ENCODE assay signal across 20 cellular contexts in the genomic region with DNA sequence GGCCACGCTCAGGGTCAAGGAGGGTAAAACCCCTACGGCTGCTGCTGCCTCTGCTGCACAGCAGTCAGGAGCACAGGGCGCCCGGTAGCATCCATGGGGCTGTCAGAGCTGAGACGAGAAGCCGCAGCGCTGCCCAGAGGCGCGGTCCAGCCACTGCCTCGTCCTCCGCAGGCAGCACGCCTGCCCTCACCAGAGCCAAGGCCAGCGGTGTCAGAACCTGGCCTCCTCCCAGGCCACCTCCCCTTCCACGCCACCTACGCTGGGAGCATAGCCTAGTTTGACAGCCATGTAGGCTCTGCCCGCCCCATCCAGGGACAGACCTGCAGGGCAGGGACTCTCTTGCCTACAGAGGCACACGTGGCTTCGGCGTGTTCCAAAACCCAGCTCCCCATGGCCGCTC. TPM values are rescaled to one million over a fixed set of nuclear protein-coding genes. Genes with fewer than 3 reads are reported as not detected.
DNase-seq lines count a peak whose midpoint lies in the region; ATAC-seq and TF ChIP-seq lines count a peak whose summit lies in the region.
"Had no signal": no experiment of that assay in that cellular context is flagged by ENCODE, and none has a peak within 500 bp of the region (broad histone marks: within the 10 kb centered on the region; RNA-seq: fewer than 3 reads in every experiment).

No MANE protein-coding gene starts in this region.

- H3K27me3 ChIP-seq in H9 (ENCODE audit: insufficient read depth, low read length) (no peaks in the 10 kb centered on the region), adrenal gland (no peaks in the 10 kb centered on the region), Karpas-422 (ENCODE audit: low read length) (no peaks in the 10 kb centered on the region)
- H3K27me3 ChIP-seq: BLaER1 treated with 17β-estradiol and CSF1 and Interleukin-3, amounts not matched to agents 10 nM and 100 nM had no signal

- H3K79me2 ChIP-seq in H9 (ENCODE audit: insufficient read depth, low read length) (no peaks in the 10 kb centered on the region), Karpas-422 (ENCODE audit: low read length) (no peaks in the 10 kb centered on the region)

- H3K27ac Mint-ChIP-seq in H9: peak overlapping the region in 2 of 3 experiments; percentile 40 to 90; a peak in 1 of 7 replicates
- H3K27ac Mint-ChIP-seq in stimulated activated naive B cell treated with anti-CD40 and anti-IgM and Interleukin-4, amounts not matched to agents 10 μg/mL and 1 μg/mL and 100 μg/mL, for 72 hours: peak overlapping the region; percentile 31
- H3K27ac Mint-ChIP-seq: CD4-positive, alpha-beta T cell had no signal

- no peak overlapping the region for H3K4me3 Mint-ChIP-seq in H9
- no peak overlapping the region for H3K4me3 Mint-ChIP-seq in stimulated activated naive B cell treated with anti-CD40 and anti-IgM and Interleukin-4, amounts not matched to agents 10 μg/mL and 1 μg/mL and 100 μg/mL, for 72 hours
- H3K4me3 Mint-ChIP-seq: CD4-positive, alpha-beta T cell had no signal

- H2AK5ac ChIP-seq in H9 (ENCODE audit: insufficient read length, low read length): no peak overlapping the region

- peaks cover 0 to 68% of the 10 kb centered on the region in 2 donors for H3K36me3 ChIP-seq in adrenal gland (replicated peaks in 1 of 2)
- H3K36me3 ChIP-seq in Karpas-422 (ENCODE audit: insufficient read depth, low read length): no peaks in the 10 kb centered on the region; the same call in none of the 2 replicates

- no peaks in the 10 kb centered on the region for H3K23me2 ChIP-seq in H9 (ENCODE audit: insufficient read length, low read depth, low read length, poor library complexity, severe bottlenecking)

- H3K23ac ChIP-seq in H9 (ENCODE audit: insufficient read length, low read depth, low read length): no peak overlapping the region

- H4K20me1 ChIP-seq in H9 (ENCODE audit: control insufficient read depth, insufficient read depth, insufficient read length) (peaks cover 3% of the 10 kb centered on the region), Karpas-422 (ENCODE audit: insufficient read depth, low read depth, low read length) (no peaks in the 10 kb centered on the region)

- H2BK15ac ChIP-seq in H9 (ENCODE audit: low read depth, low read length): no peak overlapping the region

- H3K27me3 Mint-ChIP-seq in H9 (ENCODE audit: low read depth): no peaks in the 10 kb centered on the region
- no peaks in the 10 kb centered on the region for H3K27me3 Mint-ChIP-seq in stimulated activated naive B cell treated with anti-CD40 and anti-IgM and Interleukin-4, amounts not matched to agents 10 μg/mL and 1 μg/mL and 100 μg/mL, for 72 hours
- H3K27me3 Mint-ChIP-seq: CD4-positive, alpha-beta T cell had no signal

- TF ChIP-seq CTCF in H9 (conservative IDR thresholded peaks at IDR 0.05) (no peak), adrenal gland (IDR thresholded peaks at IDR 0.05) (no peak)

- no peaks in the 10 kb centered on the region for H3K9me3 ChIP-seq in H9 (ENCODE audit: control insufficient read depth, low read depth, low read length)
- no peaks in the 10 kb centered on the region for H3K9me3 ChIP-seq in adrenal gland (replicated peaks in 1 of 3)
- H3K9me3 ChIP-seq in Karpas-422 (ENCODE audit: low read length): no peaks in the 10 kb centered on the region
- H3K9me3 ChIP-seq: BLaER1 treated with 17β-estradiol and CSF1 and Interleukin-3, amounts not matched to agents 10 nM and 100 nM; HAP-1 had no signal

- no CpG with 5 or more reads among the region's 20 CpGs for WGBS in H9 (ENCODE audit: extremely low coverage, insufficient read length, low lambda C conversion rate)
- 57 to 63% (median 60%) methylated on average over 9 to 20 of the region's 20 CpGs; no CpG with 5 or more reads in 1 of the 4 donors for WGBS in adrenal gland, 4 donors

- no peak overlapping the region for H4K8ac ChIP-seq in H9 (replicated peaks; ENCODE audit: insufficient read length, low read depth, low read length)

- no peak overlapping the region for H4K91ac ChIP-seq in H9 (ENCODE audit: insufficient read length, low read depth, low read length)

- H3K18ac ChIP-seq in H9 (ENCODE audit: insufficient read length, low read depth, low read length): no peak overlapping the region

- no peaks in the 10 kb centered on the region for H3K4me1 ChIP-seq in H9 (ENCODE audit: insufficient read depth, low read length)
- H3K4me1 ChIP-seq in adrenal gland (replicated peaks in 1 of 2): no peaks in the 10 kb centered on the region
- no peaks in the 10 kb centered on the region for H3K4me1 ChIP-seq in Karpas-422 (ENCODE audit: low read length)
- H3K4me1 ChIP-seq: BLaER1 treated with 17β-estradiol and CSF1 and Interleukin-3, amounts not matched to agents 10 nM and 100 nM; HAP-1 had no signal

- H4K5ac ChIP-seq in H9 (ENCODE audit: insufficient read length, low read depth, low read length): no peak overlapping the region

- no peak overlapping the region for H3K4ac ChIP-seq in H9 (ENCODE audit: low read depth, low read length)

- ATAC-seq in left lobe of liver: peak; percentile 42
- no peak for ATAC-seq in stimulated activated naive B cell treated with anti-CD40 and anti-IgM and Interleukin-4, amounts not matched to agents 10 μg/mL and 1 μg/mL and 100 μg/mL, for 72 hours (replicated peaks)

- H2BK20ac ChIP-seq in H9 (ENCODE audit: low read depth, low read length, poor library complexity, severe bottlenecking): no peak overlapping the region

- H3K56ac ChIP-seq in H9 (ENCODE audit: insufficient read length, low read depth, low read length): no peak overlapping the region

- H2AFZ ChIP-seq in H9 (ENCODE audit: low read length) (no peak overlapping the region), Karpas-422 (ENCODE audit: low read length) (no peak overlapping the region)

- no peak overlapping the region for H3K9ac ChIP-seq in H9 (ENCODE audit: extremely low read depth, insufficient read length, low read length)
- H3K9ac ChIP-seq in Karpas-422 (ENCODE audit: low read length): no peak overlapping the region
- H3K9ac ChIP-seq: BLaER1 treated with 17β-estradiol and CSF1 and Interleukin-3, amounts not matched to agents 10 nM and 100 nM had no signal

- H3K79me1 ChIP-seq in H9 (ENCODE audit: insufficient read depth, low read depth, low read length, poor library complexity, severe bottlenecking): no peaks in the 10 kb centered on the region

- H3K27ac ChIP-seq in H9 (ENCODE audit: insufficient read length, low read depth, low read length) (no peak overlapping the region), adrenal gland (no peak overlapping the region), Karpas-422 (ENCODE audit: low read length) (no peak overlapping the region)
- H3K27ac ChIP-seq: BLaER1 treated with 17β-estradiol and CSF1 and Interleukin-3, amounts not matched to agents 10 nM and 100 nM; HL-60; SK-N-MC had no signal

- H3T11ph ChIP-seq in H9 (ENCODE audit: low read length): no peak overlapping the region

- H3K36me3 Mint-ChIP-seq in H9 (ENCODE audit: insufficient read depth in 1 of 3, low read depth in 3 of 3): peaks cover 21 to 73% (median 71%) of the 10 kb centered on the region in 3 experiments; a peak in 6 of 7 replicates
- H3K36me3 Mint-ChIP-seq in stimulated activated naive B cell treated with anti-CD40 and anti-IgM and Interleukin-4, amounts not matched to agents 10 μg/mL and 1 μg/mL and 100 μg/mL, for 72 hours: peaks cover 47 to 64% of the 10 kb centered on the region in 2 donors

- H3K4me3 ChIP-seq in adrenal gland: no peak overlapping the region
- no peak overlapping the region for H3K4me3 ChIP-seq in Karpas-422 (ENCODE audit: low read length)
- H3K4me3 ChIP-seq: BLaER1 treated with 17β-estradiol and CSF1 and Interleukin-3, amounts not matched to agents 10 nM and 100 nM; HAP-1; SK-N-MC had no signal

- no peak overlapping the region for H2BK5ac ChIP-seq in H9 (ENCODE audit: insufficient read length, low read length)

- DNase-seq in H9 (no peak), adrenal gland (peak; percentile 86 to 96 (median 92)), left lobe of liver (ENCODE audit: low spot score) (no peak), germinal center (ENCODE audit: low spot score) (no peak), NCI-H1092 (lab: John Stamatoyannopoulos, UW) (no peak), Karpas-422 (no peak)
- no peak for DNase-seq in stimulated activated naive B cell treated with anti-CD40 and anti-IgM and Interleukin-4, amounts not matched to agents 10 μg/mL and 1 μg/mL and 100 μg/mL, for 72 hours
- DNase-seq: CD4-positive, alpha-beta T cell; Kasumi-1; NCI-H1105; NCI-H1436 treated with DMSO at 0.1 percent for 48 hours; NCI-H1930; NCI-H446; NCI-H524 treated with DMSO at 0.1 percent for 48 hours; NCI-H774; SIG-M5 had no signal

- H3K4me2 ChIP-seq in H9 (ENCODE audit: insufficient read depth, insufficient read length, low read length) (no peak overlapping the region), Karpas-422 (ENCODE audit: low read depth, low read length, poor library complexity, severe bottlenecking) (no peak overlapping the region)
- H3K4me2 ChIP-seq: BLaER1 treated with 17β-estradiol and CSF1 and Interleukin-3, amounts not matched to agents 10 nM and 100 nM had no signal

- TF ChIP-seq POLR2A in adrenal gland (IDR thresholded peaks at IDR 0.05): no peak

- no peaks in the 10 kb centered on the region for H3K9me2 ChIP-seq in Karpas-422 (replicated peaks; ENCODE audit: insufficient read depth, low read length)

- H2BK120ac ChIP-seq in H9 (ENCODE audit: low read depth, low read length, poor library complexity, severe bottlenecking): no peak overlapping the region

- intact Hi-C loops in adrenal gland (cut with DNase I): no loop called here

- no peaks in the 10 kb centered on the region for H3K9me3 Mint-ChIP-seq in H9
- no peaks in the 10 kb centered on the region for H3K9me3 Mint-ChIP-seq in stimulated activated naive B cell treated with anti-CD40 and anti-IgM and Interleukin-4, amounts not matched to agents 10 μg/mL and 1 μg/mL and 100 μg/mL, for 72 hours
- H3K9me3 Mint-ChIP-seq: CD4-positive, alpha-beta T cell had no signal

- no peak overlapping the region for H2BK12ac ChIP-seq in H9 (ENCODE audit: insufficient read length, low read depth, low read length)

- H3K4me1 Mint-ChIP-seq in H9: no peaks in the 10 kb centered on the region
- H3K4me1 Mint-ChIP-seq in stimulated activated naive B cell treated with anti-CD40 and anti-IgM and Interleukin-4, amounts not matched to agents 10 μg/mL and 1 μg/mL and 100 μg/mL, for 72 hours: no peaks in the 10 kb centered on the region

- no peak overlapping the region for H3K14ac ChIP-seq in H9 (ENCODE audit: insufficient read depth, low read length)

RNA-seq across cellular contexts. Expression of a gene that starts 16.2 kb away (rescaled TPM):
- 133 and 135 TPM in 2 replicates for total RNA-seq in H9 (2021)
- total RNA-seq in adrenal gland: 100 to 1,000 TPM in 2 of 8 donors, 10 to 100 TPM in 6; 44.3 to 110 (median 72.8) TPM
- polyA plus RNA-seq in adrenal gland: 100 to 1,000 TPM in 1 of 3 donors, 10 to 100 TPM in 1, 1 to 10 TPM in 1; 4.7 to 152 (median 77.6) TPM
- total RNA-seq in left lobe of liver: 55.5 TPM
- total RNA-seq in Karpas-422 (2014; rRNA removed; shearing (Covaris generic); ENCODE audit: low replicate concordance): 25.7 and 42.1 TPM in 2 replicates

RNA-seq across cellular contexts. Expression of a gene that starts 28.7 kb away (rescaled TPM):
- total RNA-seq in H9 (2021) (7.1 and 8.4 TPM in 2 replicates), adrenal gland (100 to 1,000 TPM in 2 of 8 donors, 10 to 100 TPM in 6; 29.9 to 174 (median 77.7) TPM), left lobe of liver (18.0 TPM)
- polyA plus RNA-seq in adrenal gland: 1,000 to 10,000 TPM in 1 of 3 donors, 100 to 1,000 TPM in 1, 1 to 10 TPM in 1; 7.9 to 1,057 (median 368) TPM
- not detected in 2 replicates for total RNA-seq in Karpas-422 (2014; rRNA removed; shearing (Covaris generic); ENCODE audit: low replicate concordance)

RNA-seq across cellular contexts. Expression of a gene that starts 42.5 kb away (rescaled TPM):
- 15.6 and 16.3 TPM in 2 replicates for total RNA-seq in H9 (2021)
- total RNA-seq in adrenal gland: 10 to 100 TPM; 17.2 to 34.1 (median 20.6) TPM
- 10 to 100 TPM in 2 of 3 donors, 1 to 10 TPM in 1; 1.5 to 72.2 (median 37.6) TPM for polyA plus RNA-seq in adrenal gland
- 11.6 TPM for total RNA-seq in left lobe of liver
- total RNA-seq in Karpas-422 (2014; rRNA removed; shearing (Covaris generic); ENCODE audit: low replicate concordance): 10.3 and 13.8 TPM in 2 replicates

Comparison
In these comparisons a context has a peak if more than half of its experiments do, and no peak if none do; other contexts are left out.
1. DNase-seq: peak in adrenal gland (7 of 7); none in H9 (single experiment), left lobe of liver (single experiment), stimulated activated naive B cell treated with anti-CD40 and anti-IgM and Interleukin-4, amounts not matched to agents 10 μg/mL and 1 μg/mL and 100 μg/mL, for 72 hours (single experiment), germinal center (single experiment), NCI-H1092 (single experiment) and Karpas-422 (single experiment).